Comparison of ENCODE assay signal across 12 cellular contexts in the genomic region with DNA sequence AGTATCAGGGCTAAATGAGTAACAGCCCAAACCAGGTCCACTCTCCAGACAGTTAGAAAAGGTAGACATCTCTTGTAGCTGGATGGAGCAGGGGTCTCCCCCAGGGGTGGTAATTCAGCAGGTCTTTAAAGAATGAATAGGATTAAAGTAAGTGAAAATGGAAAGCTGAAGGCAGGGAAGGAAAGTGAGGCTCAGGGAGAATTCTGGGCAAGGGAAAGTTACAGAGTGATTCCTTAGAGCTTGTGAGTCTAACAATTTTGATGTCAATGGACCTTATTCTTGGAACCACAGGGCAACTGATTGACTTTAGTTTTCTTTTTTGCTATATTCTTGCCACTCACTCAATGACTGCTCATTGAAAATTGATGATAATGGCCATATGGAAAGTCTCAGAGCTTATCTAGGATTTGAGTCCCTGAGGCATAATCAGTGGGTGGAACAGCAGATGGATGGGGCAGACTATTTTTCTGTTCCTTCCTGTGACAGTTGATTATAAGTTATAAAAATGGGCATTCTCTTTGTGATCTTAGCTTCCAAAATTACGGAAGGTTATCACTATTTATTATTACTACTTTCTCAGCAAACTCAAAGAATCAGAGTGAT.
A peak's percentile ranks its signal among the peaks of the same experiment; 100 is the strongest.
DNase-seq lines count a peak whose midpoint lies in the region; TF ChIP-seq lines count a peak whose summit lies in the region.
"Had no signal": no experiment of that assay in that cellular context is flagged by ENCODE, and none has a peak within 500 bp of the region (broad histone marks: within the 10 kb centered on the region; RNA-seq: fewer than 3 reads in every experiment).

No MANE protein-coding gene starts in this region.

- no peaks in the 10 kb centered on the region for H3K27me3 ChIP-seq in Caco-2 (replicated peaks; ENCODE audit: control insufficient read depth, insufficient read depth, low read length)
- no peaks in the 10 kb centered on the region for H3K27me3 ChIP-seq in neural progenitor cell
- no peaks in the 10 kb centered on the region for H3K27me3 ChIP-seq in MG63
- H3K27me3 ChIP-seq: esophagus squamous epithelium had no signal

- no peak overlapping the region for H2AFZ ChIP-seq in neural progenitor cell (replicated peaks)

- H3K9me3 Mint-ChIP-seq in Caco-2 (ENCODE audit: unreplicated experiment) (no peaks in the 10 kb centered on the region), IgD-negative memory B cell (no peaks in the 10 kb centered on the region), brain (peaks cover 0 to 2% (median 0%) of the 10 kb centered on the region in 5 experiments), neural progenitor cell (no peaks in the 10 kb centered on the region)
- H3K9me3 Mint-ChIP-seq: activated T-cell treated with anti-CD3 and anti-CD28 coated beads, Interleukin-2, amount 50 U/mL, for 24 hours had no signal

- H3K4me1 Mint-ChIP-seq in Caco-2 (ENCODE audit: low read depth, unreplicated experiment), result peaks cover 63% of the 10 kb centered on the region
- peaks cover 54 to 71% (median 68%) of the 10 kb centered on the region in 3 donors for H3K4me1 Mint-ChIP-seq in IgD-negative memory B cell
- peaks cover 88% of the 10 kb centered on the region for H3K4me1 Mint-ChIP-seq in brain
- H3K4me1 Mint-ChIP-seq in neural progenitor cell, result peaks cover 19% of the 10 kb centered on the region

- no TSS peak for BruUV-seq in Caco-2 (replicated peaks; lab: Mats Ljungman, UMichigan)

- no peak for TF ChIP-seq CTCF in Caco-2 (IDR thresholded peaks at IDR 0.05; ENCODE audit: insufficient read depth in 1 of 2, low read depth in 1 of 2, low read length in 1 of 2, severe bottlenecking in 1 of 2, unreplicated experiment in 1 of 2)
- no peak for TF ChIP-seq CTCF in brain (conservative IDR thresholded peaks at IDR 0.05)
- no peak for TF ChIP-seq CTCF in neural progenitor cell (IDR thresholded peaks at IDR 0.05)

- intact Hi-C loops in Caco-2 (cut with micrococcal nuclease; ENCODE audit: unreplicated experiment), result no loop called here

- CTCF ChIA-PET in Caco-2 (lab: Charles Lee), result no interaction called here

- H3K9me3 ChIP-seq in Caco-2 (no peaks in the 10 kb centered on the region), neural progenitor cell (ENCODE audit: low read depth) (no peaks in the 10 kb centered on the region), MG63 (no peaks in the 10 kb centered on the region)
- H3K9me3 ChIP-seq: esophagus squamous epithelium had no signal

- H3K36me3 ChIP-seq in Caco-2 (ENCODE audit: control insufficient read depth, insufficient read depth, low read length) (no peaks in the 10 kb centered on the region; the same call in 1 of the 2 replicates), neural progenitor cell (no peaks in the 10 kb centered on the region), MG63 (no peaks in the 10 kb centered on the region)
- H3K36me3 ChIP-seq: esophagus squamous epithelium had no signal

- POLR2A ChIA-PET in Caco-2 (lab: Charles Lee), result interaction anchor here (0.6 kb wide), 1 partner anchor 77 kb away, joined by 3 read pairs; a partner anchor contains a TSS

- no peaks in the 10 kb centered on the region for H3K27me3 Mint-ChIP-seq in Caco-2 (ENCODE audit: insufficient read depth, unreplicated experiment)
- H3K27me3 Mint-ChIP-seq in IgD-negative memory B cell, result no peaks in the 10 kb centered on the region
- no peaks in the 10 kb centered on the region for H3K27me3 Mint-ChIP-seq in brain
- no peaks in the 10 kb centered on the region for H3K27me3 Mint-ChIP-seq in neural progenitor cell (ENCODE audit: insufficient read depth, low read depth)
- H3K27me3 Mint-ChIP-seq: activated CD4-positive, alpha-beta T cell treated with anti-CD3 and anti-CD28 coated beads for 36 hours; activated T-cell treated with anti-CD3 and anti-CD28 coated beads, Interleukin-2, amount 50 U/mL, for 24 hours had no signal

- H3K27ac ChIP-seq in neural progenitor cell, result no peak overlapping the region
- H3K27ac ChIP-seq: esophagus squamous epithelium had no signal

- H3K9ac ChIP-seq in neural progenitor cell, result no peak overlapping the region

- DNase-seq in Caco-2, result no peak
- DNase-seq in neural progenitor cell (ENCODE audit: low spot score), result no peak
- DNase-seq in MG63, result no peak
- DNase-seq in NCI-H226, result no peak
- DNase-seq in islet precursor cell, result no peak
- DNase-seq: activated CD4-positive, alpha-beta T cell treated with anti-CD3 and anti-CD28 coated beads for 36 hours; activated T-cell treated with anti-CD3 and anti-CD28 coated beads, Interleukin-2, amount 50 U/mL, for 24 hours; amygdala; esophagus squamous epithelium; stimulated activated naive CD8-positive, alpha-beta T cell treated with anti-CD3 and anti-CD28 coated beads, Interleukin-15, Interleukin-2, amounts not matched to agents 100 U/mL and 50 U/mL, for 24 hours had no signal

- peaks cover 22% of the 10 kb centered on the region for H3F3A ChIP-seq in neural progenitor cell (ENCODE audit: low read depth)

- H3K4me1 ChIP-seq in Caco-2 (peaks cover 66% of the 10 kb centered on the region), neural progenitor cell (peaks cover 26% of the 10 kb centered on the region)

- H3K4me2 ChIP-seq in neural progenitor cell, result peak overlapping the region; percentile 32

- H3K4me3 ChIP-seq in Caco-2 (ENCODE audit: low read depth, low read length) (no peak overlapping the region), neural progenitor cell (no peak overlapping the region), MG63 (no peak overlapping the region)
- H3K4me3 ChIP-seq: esophagus squamous epithelium had no signal

- H3K27ac Mint-ChIP-seq in Caco-2 (ENCODE audit: unreplicated experiment) (peak overlapping the region; percentile 19), IgD-negative memory B cell (peak overlapping the region; percentile 1 to 31 (median 25)), brain (peak overlapping the region; percentile 46 to 94 (median 86)), neural progenitor cell (no peak overlapping the region)
- H3K27ac Mint-ChIP-seq: activated CD4-positive, alpha-beta T cell treated with anti-CD3 and anti-CD28 coated beads for 36 hours; activated T-cell treated with anti-CD3 and anti-CD28 coated beads, Interleukin-2, amount 50 U/mL, for 24 hours had no signal

- H4K20me1 ChIP-seq in neural progenitor cell (ENCODE audit: low read depth), result no peaks in the 10 kb centered on the region

- no peak overlapping the region for H3K4me3 Mint-ChIP-seq in Caco-2 (ENCODE audit: unreplicated experiment)
- peak overlapping the region in 1 of 4 donors; percentile 55 for H3K4me3 Mint-ChIP-seq in IgD-negative memory B cell
- H3K4me3 Mint-ChIP-seq in brain, result peak overlapping the region in 2 of 5 experiments; percentile 16 to 54
- H3K4me3 Mint-ChIP-seq in neural progenitor cell, result no peak overlapping the region
- H3K4me3 Mint-ChIP-seq: activated CD4-positive, alpha-beta T cell treated with anti-CD3 and anti-CD28 coated beads for 36 hours; activated T-cell treated with anti-CD3 and anti-CD28 coated beads, Interleukin-2, amount 50 U/mL, for 24 hours had no signal

- H3K79me2 ChIP-seq in neural progenitor cell (ENCODE audit: low read depth), result no peaks in the 10 kb centered on the region

- H3K36me3 Mint-ChIP-seq in Caco-2 (ENCODE audit: insufficient read depth, unreplicated experiment) (peaks cover 18% of the 10 kb centered on the region), IgD-negative memory B cell (peaks cover 8% of the 10 kb centered on the region), brain (peaks cover 8% of the 10 kb centered on the region), neural progenitor cell (no peaks in the 10 kb centered on the region)
